ENCODE assay signal across 14 cellular contexts in genomic region chr22:43042101-43042780, GRCh38. TPM values are rescaled to one million over a fixed set of nuclear protein-coding genes. Genes with fewer than 3 reads are reported as not detected.
DNase-seq lines count a peak whose midpoint lies in the region; ATAC-seq and TF ChIP-seq lines count a peak whose summit lies in the region.
"Had no signal": no experiment of that assay in that cellular context is flagged by ENCODE, and none has a peak within 500 bp of the region (broad histone marks: within the 10 kb centered on the region; RNA-seq: fewer than 3 reads in every experiment).

No MANE protein-coding gene starts in this region.

- H3K27ac ChIP-seq in mesenchymal stem cell (ENCODE audit: low read length, poor library complexity, severe bottlenecking) = peak overlapping the region; percentile 13
- H3K27ac ChIP-seq: uterus had no signal

- H3K4me2 ChIP-seq in mesenchymal stem cell (ENCODE audit: low read length, poor library complexity, severe bottlenecking) = peak overlapping the region; percentile 57

- no peak overlapping the region for H3K23ac ChIP-seq in mesenchymal stem cell (ENCODE audit: low read length in 2 of 2)

- H3K27me3 ChIP-seq in mesenchymal stem cell (ENCODE audit: control insufficient read depth in 1 of 2, insufficient read depth in 1 of 2, low read length in 2 of 2) = no peaks in the 10 kb centered on the region
- H3K27me3 ChIP-seq: BE2C, uterus had no signal

- DNase-seq in DMS53 (lab: John Stamatoyannopoulos, UW) = peak; percentile 94
- DNase-seq in NCI-H2029 treated with DMSO at 0.1 percent for 48 hours (lab: John Stamatoyannopoulos, UW) = peak; percentile 41
- DNase-seq in WTC11 (ENCODE audit: low spot score) = no peak
- DNase-seq in mesenchymal stem cell = no peak
- DNase-seq in CD1c-positive myeloid dendritic cell (ENCODE audit: extremely low spot score) = no peak
- DNase-seq in pons (ENCODE audit: low spot score) = no peak
- DNase-seq in superior temporal gyrus (ENCODE audit: extremely low spot score) = no peak
- DNase-seq: activated CD8-positive, alpha-beta memory T cell treated with anti-CD3 and anti-CD28 coated beads for 24 hours; BE2C; uterus had no signal

- no peak overlapping the region for H3K14ac ChIP-seq in mesenchymal stem cell (ENCODE audit: low read length in 2 of 2)

- H3K27me3 Mint-ChIP-seq in WTC11 (ENCODE audit: low read depth) = no peaks in the 10 kb centered on the region; the same call in 1 of the 2 replicates
- H3K27me3 Mint-ChIP-seq: IgD-negative memory B cell had no signal

- no peak overlapping the region for H4K8ac ChIP-seq in mesenchymal stem cell (ENCODE audit: low read length)

- H3K4me1 Mint-ChIP-seq in WTC11 = peaks cover 6% of the 10 kb centered on the region; the same call in 1 of the 2 replicates
- H3K4me1 Mint-ChIP-seq: IgD-negative memory B cell had no signal

- peak overlapping the region; percentile 30 for H2BK15ac ChIP-seq in mesenchymal stem cell (ENCODE audit: low read depth, poor library complexity, severe bottlenecking)

- no peak overlapping the region for H3K4ac ChIP-seq in mesenchymal stem cell (ENCODE audit: low read depth in 1 of 2, low read length in 2 of 2)

- H4K91ac ChIP-seq in mesenchymal stem cell (ENCODE audit: low read length) = no peak overlapping the region

- H3K9me3 Mint-ChIP-seq in WTC11 = no peaks in the 10 kb centered on the region
- H3K9me3 Mint-ChIP-seq: IgD-negative memory B cell; mesothelial cell of epicardium; T-helper 2 cell treated with Interferon-gamma antibody and Interleukin-4, amounts not matched to agents 5 μg/mL and 100 μg/mL, for 36 hours had no signal

- H2BK120ac ChIP-seq in mesenchymal stem cell (ENCODE audit: low read depth, low read length) = no peak overlapping the region

- WGBS in mesenchymal stem cell = 91% methylated on average over 20 of the region's 20 CpGs

- H3K4me3 Mint-ChIP-seq in WTC11 = no peak overlapping the region
- H3K4me3 Mint-ChIP-seq: IgD-negative memory B cell; mesothelial cell of epicardium; T-helper 2 cell treated with Interferon-gamma antibody and Interleukin-4, amounts not matched to agents 5 μg/mL and 100 μg/mL, for 36 hours had no signal

- peaks cover 11% of the 10 kb centered on the region for H3K4me1 ChIP-seq in mesenchymal stem cell (ENCODE audit: control insufficient read depth, insufficient read depth, low read depth, low read length)
- H3K4me1 ChIP-seq: BE2C, uterus had no signal

- no peak for TF ChIP-seq CTCF in WTC11 (IDR thresholded peaks at IDR 0.05)

- no peak overlapping the region for H2AK5ac ChIP-seq in mesenchymal stem cell (ENCODE audit: low read length, severe bottlenecking)

- POLR2A ChIA-PET in WTC11 (lab: Charles Lee) = interaction anchor here (1.1 kb wide), 1 partner anchor 27 kb away, joined by 4 read pairs; the partner anchor contains the start of gene PACSIN2

- no peak overlapping the region for H3K4me3 ChIP-seq in mesenchymal stem cell (ENCODE audit: insufficient read depth in 1 of 2, low read depth in 1 of 2, low read length in 2 of 2)
- H3K4me3 ChIP-seq: uterus had no signal

- H3K9me3 ChIP-seq in mesenchymal stem cell (ENCODE audit: control insufficient read depth, low read length) = no peaks in the 10 kb centered on the region
- H3K9me3 ChIP-seq: BE2C, uterus had no signal

- H2BK12ac ChIP-seq in mesenchymal stem cell (ENCODE audit: low read length in 2 of 2) = no peak overlapping the region

- ATAC-seq in WTC11 = no peak
- no peak for ATAC-seq in GM18858 (IDR thresholded peaks at IDR 0.05; ENCODE audit: unreplicated experiment)

- peak overlapping the region; percentile 55 for H3K27ac Mint-ChIP-seq in WTC11
- H3K27ac Mint-ChIP-seq: IgD-negative memory B cell; mesothelial cell of epicardium; T-helper 2 cell treated with Interferon-gamma antibody and Interleukin-4, amounts not matched to agents 5 μg/mL and 100 μg/mL, for 36 hours had no signal

- H2AFZ ChIP-seq in mesenchymal stem cell (ENCODE audit: low read depth, low read length) = no peak overlapping the region

- H3K36me3 Mint-ChIP-seq in WTC11 = no peaks in the 10 kb centered on the region
- H3K36me3 Mint-ChIP-seq: IgD-negative memory B cell had no signal

- H3K9ac ChIP-seq in mesenchymal stem cell (ENCODE audit: low read length) = no peak overlapping the region

- H2BK5ac ChIP-seq in mesenchymal stem cell (ENCODE audit: low read depth, low read length, poor library complexity, severe bottlenecking) = no peak overlapping the region

- H3K79me1 ChIP-seq in mesenchymal stem cell (replicated peaks; ENCODE audit: low read length, poor library complexity, severe bottlenecking) = no peaks in the 10 kb centered on the region

- H3K36me3 ChIP-seq in mesenchymal stem cell (ENCODE audit: control insufficient read depth in 1 of 2, insufficient read depth in 2 of 2, low read depth in 1 of 2, low read length in 2 of 2) = peaks cover 4% of the 10 kb centered on the region in 2 experiments
- H3K36me3 ChIP-seq: BE2C, uterus had no signal

- CTCF ChIA-PET in WTC11 (lab: Charles Lee) = interaction anchor here (0.7 to 1.6 kb wide), 4 partner anchors 8 to 175 kb away, joined by 3 to 5 read pairs (median 4); no protein-coding TSS in a partner anchor

- H3K18ac ChIP-seq in mesenchymal stem cell (ENCODE audit: low read depth in 1 of 2, low read length in 2 of 2) = no peak overlapping the region

TF ChIP-seq in WTC11, 78 proteins besides CTCF, POLR2A, EP300 and RAD21 (continues in another document):
- TF ChIP-seq, protein P1, sequence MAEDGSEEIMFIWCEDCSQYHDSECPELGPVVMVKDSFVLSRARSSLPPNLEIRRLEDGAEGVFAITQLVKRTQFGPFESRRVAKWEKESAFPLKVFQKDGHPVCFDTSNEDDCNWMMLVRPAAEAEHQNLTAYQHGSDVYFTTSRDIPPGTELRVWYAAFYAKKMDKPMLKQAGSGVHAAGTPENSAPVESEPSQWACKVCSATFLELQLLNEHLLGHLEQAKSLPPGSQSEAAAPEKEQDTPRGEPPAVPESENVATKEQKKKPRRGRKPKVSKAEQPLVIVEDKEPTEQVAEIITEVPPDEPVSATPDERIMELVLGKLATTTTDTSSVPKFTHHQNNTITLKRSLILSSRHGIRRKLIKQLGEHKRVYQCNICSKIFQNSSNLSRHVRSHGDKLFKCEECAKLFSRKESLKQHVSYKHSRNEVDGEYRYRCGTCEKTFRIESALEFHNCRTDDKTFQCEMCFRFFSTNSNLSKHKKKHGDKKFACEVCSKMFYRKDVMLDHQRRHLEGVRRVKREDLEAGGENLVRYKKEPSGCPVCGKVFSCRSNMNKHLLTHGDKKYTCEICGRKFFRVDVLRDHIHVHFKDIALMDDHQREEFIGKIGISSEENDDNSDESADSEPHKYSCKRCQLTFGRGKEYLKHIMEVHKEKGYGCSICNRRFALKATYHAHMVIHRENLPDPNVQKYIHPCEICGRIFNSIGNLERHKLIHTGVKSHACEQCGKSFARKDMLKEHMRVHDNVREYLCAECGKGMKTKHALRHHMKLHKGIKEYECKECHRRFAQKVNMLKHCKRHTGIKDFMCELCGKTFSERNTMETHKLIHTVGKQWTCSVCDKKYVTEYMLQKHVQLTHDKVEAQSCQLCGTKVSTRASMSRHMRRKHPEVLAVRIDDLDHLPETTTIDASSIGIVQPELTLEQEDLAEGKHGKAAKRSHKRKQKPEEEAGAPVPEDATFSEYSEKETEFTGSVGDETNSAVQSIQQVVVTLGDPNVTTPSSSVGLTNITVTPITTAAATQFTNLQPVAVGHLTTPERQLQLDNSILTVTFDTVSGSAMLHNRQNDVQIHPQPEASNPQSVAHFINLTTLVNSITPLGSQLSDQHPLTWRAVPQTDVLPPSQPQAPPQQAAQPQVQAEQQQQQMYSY (CRISPR knock-in tag; IDR thresholded peaks at IDR 0.05) = no peak
- TF ChIP-seq, protein P2, sequence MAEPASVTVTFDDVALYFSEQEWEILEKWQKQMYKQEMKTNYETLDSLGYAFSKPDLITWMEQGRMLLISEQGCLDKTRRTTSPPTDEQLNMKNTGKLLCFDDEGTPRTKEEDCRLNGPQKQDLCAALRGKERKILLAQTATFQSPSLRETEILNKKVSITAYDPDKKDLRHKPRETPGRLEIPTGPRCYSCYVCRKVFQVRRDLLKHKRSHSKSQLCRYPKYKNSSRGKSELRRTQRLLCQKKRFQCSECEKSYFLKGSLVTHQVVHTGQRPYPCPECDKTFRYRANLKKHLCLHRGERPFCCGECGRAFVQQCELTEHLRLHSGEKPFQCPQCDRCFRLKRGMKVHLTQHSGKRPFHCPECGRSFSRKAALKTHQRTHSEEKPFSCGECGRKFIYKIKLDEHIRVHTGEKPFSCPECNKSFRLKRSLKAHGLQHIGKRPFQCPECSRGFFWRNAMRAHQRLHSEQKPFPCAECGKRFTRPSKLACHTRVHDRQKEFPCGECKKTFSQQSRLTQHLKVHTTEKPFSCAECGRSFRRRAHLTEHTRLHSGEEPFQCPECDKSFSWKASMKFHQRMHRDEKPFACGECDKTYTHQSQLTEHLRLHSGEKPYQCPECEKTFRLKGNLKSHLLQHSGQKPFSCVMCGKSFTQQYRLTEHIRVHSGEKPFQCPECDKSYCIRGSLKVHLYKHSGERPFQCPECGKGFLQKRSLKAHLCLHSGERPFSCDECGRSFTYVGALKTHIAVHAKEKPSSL (CRISPR knock-in tag; conservative IDR thresholded peaks at IDR 0.05) = no peak
- TF ChIP-seq ZNF138 (CRISPR knock-in tag; conservative IDR thresholded peaks at IDR 0.05) = no peak
- no peak for TF ChIP-seq ZNF416 (CRISPR knock-in tag; IDR thresholded peaks at IDR 0.05)
- no peak for TF ChIP-seq ZNF423 (CRISPR knock-in tag; IDR thresholded peaks at IDR 0.05)

RNA-seq across cellular contexts. Expression of gene PACSIN2, which starts 27.3 kb away (rescaled TPM):
- 64.1 to 70.5 TPM (median 69.0 TPM) in 3 replicates for total RNA-seq in WTC11 (2021)
- 33.2 TPM for polyA plus RNA-seq in mesenchymal stem cell (2013, experiment 1 of 2)
- polyA plus RNA-seq in mesenchymal stem cell (2013, experiment 2 of 2) = 35.1 TPM

RNA-seq across cellular contexts. Expression of gene TTLL1, which starts 47.0 kb away (rescaled TPM):
- total RNA-seq in WTC11 (2021) = 5.5 to 9.6 TPM (median 8.4 TPM) in 3 replicates
- polyA plus RNA-seq in mesenchymal stem cell (2013, experiment 1 of 2) = 12.6 TPM
- 12.2 TPM for polyA plus RNA-seq in mesenchymal stem cell (2013, experiment 2 of 2)

Comparison
In these comparisons a context has a peak if more than half of its experiments do, and no peak if none do; other contexts are left out.
1. DNase-seq: peak in DMS53 (single experiment) and NCI-H2029 treated with DMSO at 0.1 percent for 48 hours (single experiment); none in WTC11 (single experiment), mesenchymal stem cell (single experiment), CD1c-positive myeloid dendritic cell (single experiment), pons (single experiment) and superior temporal gyrus (single experiment).